Comparison of ENCODE assay signal across 11 cellular contexts in genomic region chr2:218404351-218405145, GRCh38. TPM values are rescaled to one million over a fixed set of nuclear protein-coding genes. Genes with fewer than 3 reads are reported as not detected.
DNase-seq lines count a peak whose midpoint lies in the region; ATAC-seq and TF ChIP-seq lines count a peak whose summit lies in the region.
"Had no signal": no experiment of that assay in that cellular context is flagged by ENCODE, and none has a peak within 500 bp of the region (broad histone marks: within the 10 kb centered on the region; RNA-seq: fewer than 3 reads in every experiment).

No MANE protein-coding gene starts in this region.

- TF ChIP-seq EP300 in esophagus muscularis mucosa (IDR thresholded peaks at IDR 0.05): no peak

- in situ Hi-C loops in KBM-7 (cut with MboI; ENCODE audit: low pct_unique_long_range_greater_than_20kb, low sequenced_read_pairs): no loop called here

- H3K27ac ChIP-seq in BLaER1 treated with 17β-estradiol and CSF1 and Interleukin-3, amounts not matched to agents 10 nM and 100 nM: peak overlapping the region; percentile 15 to 98 (median 78); a peak in 21 of 22 replicates
- H3K27ac ChIP-seq in esophagus muscularis mucosa (replicated peaks in 1 of 4) (peak overlapping the region; percentile 81 to 90 (median 86)), osteoblast (ENCODE audit: low read depth, low read length) (no peak overlapping the region)

- H2AFZ ChIP-seq in osteoblast (ENCODE audit: low read length): no peak overlapping the region

- H3K79me2 ChIP-seq in osteoblast (ENCODE audit: insufficient read depth, low read length): peaks cover 33% of the 10 kb centered on the region

- H3K4me2 ChIP-seq in BLaER1 treated with 17β-estradiol and CSF1 and Interleukin-3, amounts not matched to agents 10 nM and 100 nM: peak overlapping the region; percentile 90 to 100 (median 98)
- H3K4me2 ChIP-seq in osteoblast (ENCODE audit: insufficient read depth, low read length): no peak overlapping the region

- TF ChIP-seq POLR2A in esophagus muscularis mucosa (IDR thresholded peaks at IDR 0.05; ENCODE audit: low read depth): no peak

- no peak for TF ChIP-seq CTCF in esophagus muscularis mucosa (IDR thresholded peaks at IDR 0.05)
- no peak for TF ChIP-seq CTCF in osteoblast (IDR thresholded peaks at IDR 0.05; ENCODE audit: extremely low read depth, low read depth, low read length)

- H3K4me1 ChIP-seq in BLaER1 treated with 17β-estradiol and CSF1 and Interleukin-3, amounts not matched to agents 10 nM and 100 nM: peaks cover 71 to 76% (median 74%) of the 10 kb centered on the region in 10 experiments
- peaks cover 53 to 73% (median 68%) of the 10 kb centered on the region in 4 donors for H3K4me1 ChIP-seq in esophagus muscularis mucosa
- peaks cover 19% of the 10 kb centered on the region for H3K4me1 ChIP-seq in osteoblast (ENCODE audit: insufficient read depth, low read length)

- peaks cover 33 to 47% (median 43%) of the 10 kb centered on the region in 11 experiments for H3K36me3 ChIP-seq in BLaER1 treated with 17β-estradiol and CSF1 and Interleukin-3, amounts not matched to agents 10 nM and 100 nM
- H3K36me3 ChIP-seq in esophagus muscularis mucosa: peaks cover 26 to 41% (median 41%) of the 10 kb centered on the region in 4 donors
- H3K36me3 ChIP-seq in osteoblast (ENCODE audit: insufficient read depth, low read length): peaks cover 24% of the 10 kb centered on the region

- peak overlapping the region; percentile 69 to 100 (median 94) for H3K9ac ChIP-seq in BLaER1 treated with 17β-estradiol and CSF1 and Interleukin-3, amounts not matched to agents 10 nM and 100 nM

- no peaks in the 10 kb centered on the region for H3K27me3 ChIP-seq in BLaER1 treated with 17β-estradiol and CSF1 and Interleukin-3, amounts not matched to agents 10 nM and 100 nM
- H3K27me3 ChIP-seq in esophagus muscularis mucosa (no peaks in the 10 kb centered on the region), osteoblast (ENCODE audit: insufficient read depth, low read length) (no peaks in the 10 kb centered on the region)

- H4K20me1 ChIP-seq in BLaER1 treated with 17β-estradiol and CSF1 and Interleukin-3, amounts not matched to agents 10 nM and 100 nM: peaks cover 14 to 51% (median 33%) of the 10 kb centered on the region in 11 experiments; a peak in 14 of 22 replicates
- H4K20me1 ChIP-seq in osteoblast (ENCODE audit: insufficient read depth, low read length): peaks cover 13% of the 10 kb centered on the region

- 40% methylated on average over 10 of the region's 18 CpGs for WGBS in esophagus muscularis mucosa

- H3K9me3 ChIP-seq in BLaER1 treated with 17β-estradiol and CSF1 and Interleukin-3, amounts not matched to agents 10 nM and 100 nM (replicated peaks in 1 of 11): no peaks in the 10 kb centered on the region
- H3K9me3 ChIP-seq in esophagus muscularis mucosa (no peaks in the 10 kb centered on the region), osteoblast (ENCODE audit: low read depth, low read length) (no peaks in the 10 kb centered on the region)

- intact Hi-C loops in esophagus muscularis mucosa (cut with DNase I): loop anchor here (5.0 kb wide), 3 partner anchors 63 to 258 kb away; partner anchors contain the start of genes CNOT9 and USP37

- peak overlapping the region; percentile 2 to 97 (median 68); a peak in 18 of 20 replicates for H3K4me3 ChIP-seq in BLaER1 treated with 17β-estradiol and CSF1 and Interleukin-3, amounts not matched to agents 10 nM and 100 nM
- H3K4me3 ChIP-seq in esophagus muscularis mucosa: no peak overlapping the region
- no peak overlapping the region for H3K4me3 ChIP-seq in osteoblast (ENCODE audit: insufficient read depth, low read length)

- ATAC-seq in HG02884 (IDR thresholded peaks at IDR 0.05; ENCODE audit: unreplicated experiment): no peak

- DNase-seq in NCI-H69 (lab: John Stamatoyannopoulos, UW): peak; percentile 9
- DNase-seq in esophagus muscularis mucosa (ENCODE audit: extremely low spot score): no peak
- DNase-seq in osteoblast (ENCODE audit: insufficient read length, low spot score, missing footprints): peak; percentile 82
- DNase-seq in KBM-7: no peak
- no peak for DNase-seq in amniotic stem cell (lab: John Stamatoyannopoulos, UW)
- DNase-seq in COLO668 (lab: John Stamatoyannopoulos, UW; ENCODE audit: unreplicated experiment): no peak
- DNase-seq: DMS79 treated with DMSO at 0.1 percent for 48 hours, midbrain, NCI-H2107 had no signal

RNA-seq across cellular contexts. Expression of gene CTDSP1, which starts 4.9 kb away (rescaled TPM):
- total RNA-seq in esophagus muscularis mucosa (100 to 1,000 TPM; 121 to 176 (median 137) TPM), osteoblast (53.3 and 71.7 TPM in 2 replicates)

RNA-seq across cellular contexts. Expression of gene VIL1, which starts 14.4 kb away (rescaled TPM):
- total RNA-seq in esophagus muscularis mucosa (under 1 TPM in 1 of 4 donors, not detected in 3; 0.86 TPM), osteoblast (under 0.01 TPM in 1 of 2 replicates, not detected in the other)

RNA-seq across cellular contexts. Expression of gene SLC11A1, which starts 22.5 kb away (rescaled TPM):
- total RNA-seq in esophagus muscularis mucosa (10 to 100 TPM in 2 of 4 donors, 1 to 10 TPM in 2; 5.6 to 38.1 (median 20.7) TPM), osteoblast (0.29 and 0.36 TPM in 2 replicates)

RNA-seq across cellular contexts. Expression of gene CATIP, which starts 47.9 kb away (rescaled TPM):
- total RNA-seq in esophagus muscularis mucosa (not detected), osteoblast (not detected in 2 replicates)

Comparison
In these comparisons a context has a peak if more than half of its experiments do, and no peak if none do; other contexts are left out.
1. H3K4me3 ChIP-seq: peak in BLaER1 treated with 17β-estradiol and CSF1 and Interleukin-3, amounts not matched to agents 10 nM and 100 nM (10 of 10); none in esophagus muscularis mucosa (0 of 4) and osteoblast (single experiment).
2. DNase-seq: peak in NCI-H69 (single experiment) and osteoblast (single experiment); none in esophagus muscularis mucosa (single experiment), KBM-7 (single experiment), amniotic stem cell (single experiment) and COLO668 (single experiment).